ENCODE assay signal across 13 cellular contexts in the genomic region with DNA sequence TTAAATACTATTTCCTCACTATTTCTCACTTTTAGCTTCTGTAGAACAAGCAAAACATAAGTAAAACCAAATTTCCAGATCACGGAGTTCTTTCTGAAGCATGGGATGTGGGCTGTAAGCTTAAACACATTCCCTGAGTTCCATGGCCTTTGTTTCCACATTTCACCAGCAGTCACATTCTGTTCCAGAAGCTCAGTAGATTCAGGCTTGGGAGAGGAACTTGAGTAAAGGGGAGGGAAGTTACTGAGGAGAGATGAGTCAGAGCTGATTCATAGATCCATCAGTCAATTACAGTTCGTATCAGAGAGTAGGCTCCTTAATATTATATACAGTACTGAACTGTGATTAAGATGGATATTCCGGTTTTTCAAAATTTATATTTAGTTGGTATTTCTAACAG.
DNase-seq lines count a peak whose midpoint lies in the region; ATAC-seq and TF ChIP-seq lines count a peak whose summit lies in the region.
"Had no signal": no experiment of that assay in that cellular context is flagged by ENCODE, and none has a peak within 500 bp of the region (broad histone marks: within the 10 kb centered on the region; RNA-seq: fewer than 3 reads in every experiment).

No MANE protein-coding gene starts in this region.

- no peaks in the 10 kb centered on the region for H3K27me3 Mint-ChIP-seq in activated CD4-positive, alpha-beta T cell treated with anti-CD3 and anti-CD28 coated beads for 36 hours
- H3K27me3 Mint-ChIP-seq in activated T-cell treated with anti-CD3 and anti-CD28 coated beads, Interleukin-2, amount 50 U/mL, for 4 hours (ENCODE audit: low read depth): no peaks in the 10 kb centered on the region
- H3K27me3 Mint-ChIP-seq: CD4-positive, alpha-beta T cell had no signal

- H3K27me3 ChIP-seq in AG04450 (ENCODE audit: control insufficient read depth, insufficient read depth, low read length): no peaks in the 10 kb centered on the region

- no peaks in the 10 kb centered on the region for H3K36me3 Mint-ChIP-seq in activated CD4-positive, alpha-beta T cell treated with anti-CD3 and anti-CD28 coated beads for 36 hours (ENCODE audit: low read depth)
- H3K36me3 Mint-ChIP-seq in activated T-cell treated with anti-CD3 and anti-CD28 coated beads, Interleukin-2, amount 50 U/mL, for 4 hours (ENCODE audit: insufficient read depth): no peaks in the 10 kb centered on the region
- H3K36me3 Mint-ChIP-seq: immature natural killer cell had no signal

- POLR2A ChIA-PET in AG04450 (lab: Yijun Ruan, JAX): interaction anchor here (0.7 to 1.6 kb wide), 2 partner anchors 12 to 615 kb away, joined by 3 to 7 read pairs; a partner anchor contains a TSS
- POLR2A ChIA-PET in activated CD4-positive, alpha-beta T cell treated with anti-CD3 and anti-CD28 coated beads for 36 hours (lab: Charles Lee): no interaction called here

- no peak overlapping the region for H3K4me3 ChIP-seq in AG04450 (ENCODE audit: low read depth, low read length)
- H3K4me3 ChIP-seq: skin epidermis had no signal

- no peaks in the 10 kb centered on the region for H3K9me3 ChIP-seq in AG04450 (ENCODE audit: control insufficient read depth, insufficient read depth, low read length)

- no peaks in the 10 kb centered on the region for H3K9me3 Mint-ChIP-seq in activated CD4-positive, alpha-beta T cell treated with anti-CD3 and anti-CD28 coated beads for 36 hours (ENCODE audit: low read depth)
- H3K9me3 Mint-ChIP-seq in activated T-cell treated with anti-CD3 and anti-CD28 coated beads, Interleukin-2, amount 50 U/mL, for 4 hours: peaks cover 4% of the 10 kb centered on the region

- DNase-seq in AG04450 (ENCODE audit: low read depth, low spot score): peak; percentile 67
- DNase-seq in LHCN-M2 (ENCODE audit: low read depth): peak; percentile 98
- DNase-seq in astrocyte of the hippocampus (ENCODE audit: low read depth, low spot score): peak; percentile 94
- DNase-seq in iPS-NIHi7 (ENCODE audit: extremely low spot score): peak; percentile 15
- no peak for DNase-seq in activated CD4-positive, alpha-beta T cell treated with anti-CD3 and anti-CD28 coated beads for 36 hours
- DNase-seq in activated T-cell treated with anti-CD3 and anti-CD28 coated beads, Interleukin-2, amount 50 U/mL, for 4 hours: no peak
- DNase-seq in COR-L47 (lab: John Stamatoyannopoulos, UW): no peak
- DNase-seq: activated CD8-positive, alpha-beta T cell treated with anti-CD3 and anti-CD28 coated beads, Interleukin-2, amount 10 ng/mL, durations not matched to agents 7 days and 5 days; CD4-positive, alpha-beta T cell; central memory CD4-positive, alpha-beta T cell; immature natural killer cell had no signal

- H3K4me3 Mint-ChIP-seq in activated CD4-positive, alpha-beta T cell treated with anti-CD3 and anti-CD28 coated beads for 36 hours: no peak overlapping the region
- no peak overlapping the region for H3K4me3 Mint-ChIP-seq in activated T-cell treated with anti-CD3 and anti-CD28 coated beads, Interleukin-2, amount 50 U/mL, for 4 hours
- H3K4me3 Mint-ChIP-seq: activated CD8-positive, alpha-beta T cell treated with anti-CD3 and anti-CD28 coated beads, Interleukin-2, amount 10 ng/mL, durations not matched to agents 7 days and 5 days; CD4-positive, alpha-beta T cell; immature natural killer cell had no signal

- TF ChIP-seq CTCF in AG04450 (IDR thresholded peaks at IDR 0.05; ENCODE audit: low read depth, low read length): no peak

- CTCF ChIA-PET in AG04450 (lab: Charles Lee): interaction anchor here (0.6 kb wide), 1 partner anchor 301 kb away, joined by 4 read pairs; no protein-coding TSS in a partner anchor
- CTCF ChIA-PET in activated CD4-positive, alpha-beta T cell treated with anti-CD3 and anti-CD28 coated beads for 36 hours (lab: Charles Lee): no interaction called here

- H3K4me1 Mint-ChIP-seq in activated CD4-positive, alpha-beta T cell treated with anti-CD3 and anti-CD28 coated beads for 36 hours: no peaks in the 10 kb centered on the region
- no peaks in the 10 kb centered on the region for H3K4me1 Mint-ChIP-seq in activated T-cell treated with anti-CD3 and anti-CD28 coated beads, Interleukin-2, amount 50 U/mL, for 4 hours (ENCODE audit: low read depth)
- H3K4me1 Mint-ChIP-seq: immature natural killer cell had no signal

- intact Hi-C loops in activated CD4-positive, alpha-beta T cell treated with anti-CD3 and anti-CD28 coated beads for 36 hours (cut with DNase I, micrococcal nuclease): no loop called here

- no peak overlapping the region for H3K27ac ChIP-seq in AG04450 (ENCODE audit: low read depth, low read length)

- no peak overlapping the region for H3K27ac Mint-ChIP-seq in activated CD4-positive, alpha-beta T cell treated with anti-CD3 and anti-CD28 coated beads for 36 hours
- H3K27ac Mint-ChIP-seq: activated CD8-positive, alpha-beta T cell treated with anti-CD3 and anti-CD28 coated beads, Interleukin-2, amount 10 ng/mL, durations not matched to agents 7 days and 5 days; CD4-positive, alpha-beta T cell; immature natural killer cell had no signal

- no peak for ATAC-seq in activated CD4-positive, alpha-beta T cell treated with anti-CD3 and anti-CD28 coated beads for 36 hours
- no peak for ATAC-seq in activated T-cell treated with anti-CD3 and anti-CD28 coated beads, Interleukin-2, amount 50 U/mL, for 4 hours
- no peak for ATAC-seq in GM21367 (IDR thresholded peaks at IDR 0.05; ENCODE audit: unreplicated experiment)
- ATAC-seq: activated CD8-positive, alpha-beta T cell treated with anti-CD3 and anti-CD28 coated beads, Interleukin-2, amount 10 ng/mL, durations not matched to agents 7 days and 5 days had no signal

Comparison
In these comparisons a context has a peak if more than half of its experiments do, and no peak if none do; other contexts are left out.
1. DNase-seq: peak in AG04450 (single experiment), LHCN-M2 (single experiment), astrocyte of the hippocampus (single experiment) and iPS-NIHi7 (single experiment); none in activated CD4-positive, alpha-beta T cell treated with anti-CD3 and anti-CD28 coated beads for 36 hours (single experiment), activated T-cell treated with anti-CD3 and anti-CD28 coated beads, Interleukin-2, amount 50 U/mL, for 4 hours (single experiment) and COR-L47 (single experiment).